18 cellular contexts compared by ENCODE assay signal in genomic region chr6:154341326-154341725, GRCh38. TPM values are rescaled to one million over a fixed set of nuclear protein-coding genes. Genes with fewer than 3 reads are reported as not detected.
DNase-seq lines count a peak whose midpoint lies in the region; ATAC-seq, FAIRE-seq and TF ChIP-seq lines count a peak whose summit lies in the region.
"Had no signal": no experiment of that assay in that cellular context is flagged by ENCODE, and none has a peak within 500 bp of the region (broad histone marks: within the 10 kb centered on the region; RNA-seq: fewer than 3 reads in every experiment).

No MANE protein-coding gene starts in this region.

- H3K14ac ChIP-seq in neuronal stem cell (ENCODE audit: low read length) = no peak overlapping the region

- H3K4ac ChIP-seq in neuronal stem cell (ENCODE audit: low read length) = no peak overlapping the region

- H3K9me1 ChIP-seq in endothelial cell of umbilical vein (replicated peaks; ENCODE audit: control insufficient read depth, extremely low read depth, insufficient read depth, low read length) = no peaks in the 10 kb centered on the region

- dilution Hi-C loops in endothelial cell of umbilical vein (cut with MboI; ENCODE audit: extremely low pct_ligation_motif_present, low sequenced_read_pairs) = no loop called here

- no peak overlapping the region for H2BK5ac ChIP-seq in neuronal stem cell (ENCODE audit: low read length)

- H3K27ac Mint-ChIP-seq in activated naive CD8-positive, alpha-beta T cell treated with anti-CD3 and anti-CD28 coated beads for 36 hours = no peak overlapping the region
- H3K27ac Mint-ChIP-seq: H9 had no signal

- H3K4me1 Mint-ChIP-seq in activated naive CD8-positive, alpha-beta T cell treated with anti-CD3 and anti-CD28 coated beads for 36 hours = peaks cover 4% of the 10 kb centered on the region

- no peak overlapping the region for H3K23ac ChIP-seq in neuronal stem cell (ENCODE audit: low read depth, low read length, poor library complexity)

- H2BK12ac ChIP-seq in neuronal stem cell (ENCODE audit: low read length) = no peak overlapping the region

- in situ Hi-C loops in transverse colon (cut with MboI; ENCODE audit: low pct_ligation_motif_present in 1 of 4, low pct_unique_long_range_greater_than_20kb in 1 of 4, low sequenced_read_pairs in 3 of 4) = no loop called here

- no peaks in the 10 kb centered on the region for H3K79me2 ChIP-seq in endothelial cell of umbilical vein (ENCODE audit: control insufficient read depth, insufficient read depth, low read length)

- H2BK120ac ChIP-seq in neuronal stem cell (ENCODE audit: low read depth, low read length) = no peak overlapping the region

- H3K18ac ChIP-seq in neuronal stem cell (ENCODE audit: low read length) = no peak overlapping the region

- H3K4me1 ChIP-seq in BLaER1 treated with 17β-estradiol and CSF1 and Interleukin-3, amounts not matched to agents 10 nM and 100 nM = peaks cover 0 to 67% (median 17%) of the 10 kb centered on the region in 10 experiments; a peak in 12 of 20 replicates
- H3K4me1 ChIP-seq in endothelial cell of umbilical vein (ENCODE audit: control insufficient read depth, extremely low read depth, insufficient read depth, low read length) (no peaks in the 10 kb centered on the region), neuronal stem cell (ENCODE audit: control insufficient read depth in 2 of 2, insufficient read depth in 1 of 2, low read depth in 1 of 2, low read length in 2 of 2) (peaks cover 0 to 2% of the 10 kb centered on the region in 2 donors), breast epithelium (no peaks in the 10 kb centered on the region), transverse colon (peaks cover 0 to 7% (median 0%) of the 10 kb centered on the region in 4 donors)
- H3K4me1 ChIP-seq: BLaER1 had no signal

- no peak overlapping the region for H4K8ac ChIP-seq in neuronal stem cell (ENCODE audit: low read depth, low read length)

- peak overlapping the region in 6 of 11 experiments; percentile 6 to 94 (median 61); a peak in 11 of 22 replicates for H3K4me2 ChIP-seq in BLaER1 treated with 17β-estradiol and CSF1 and Interleukin-3, amounts not matched to agents 10 nM and 100 nM
- H3K4me2 ChIP-seq in endothelial cell of umbilical vein (ENCODE audit: insufficient read depth, low read length) (no peak overlapping the region), neuronal stem cell (ENCODE audit: insufficient read depth, low read length, poor library complexity, severe bottlenecking) (no peak overlapping the region)
- H3K4me2 ChIP-seq: BLaER1 had no signal

- no peak overlapping the region for H2AK5ac ChIP-seq in neuronal stem cell (ENCODE audit: low read depth, low read length)

- CTCF ChIA-PET in endothelial cell of umbilical vein (lab: Charles Lee) = no interaction called here

- no peaks in the 10 kb centered on the region for H3K27me3 ChIP-seq in BLaER1 treated with 17β-estradiol and CSF1 and Interleukin-3, amounts not matched to agents 10 nM and 100 nM
- H3K27me3 ChIP-seq in endothelial cell of umbilical vein (ENCODE audit: control insufficient read depth in 2 of 2, insufficient read depth in 2 of 2, low read length in 2 of 2) = peaks cover 0 to 1% of the 10 kb centered on the region in 2 experiments
- H3K27me3 ChIP-seq in neuronal stem cell (ENCODE audit: control insufficient read depth in 3 of 3, insufficient read depth in 3 of 3, low read depth in 1 of 3, low read length in 3 of 3) = no peaks in the 10 kb centered on the region
- H3K27me3 ChIP-seq in breast epithelium = no peaks in the 10 kb centered on the region
- H3K27me3 ChIP-seq in transverse colon = no peaks in the 10 kb centered on the region
- H3K27me3 ChIP-seq: BLaER1 had no signal

- DNase-seq in NCI-H226 = peak; percentile 7
- DNase-seq in endothelial cell of umbilical vein (ENCODE audit: low read depth, low spot score) = no peak
- no peak for DNase-seq in neuronal stem cell (ENCODE audit: low spot score)
- DNase-seq in activated naive CD8-positive, alpha-beta T cell treated with anti-CD3 and anti-CD28 coated beads for 36 hours = no peak
- no peak for DNase-seq in breast epithelium (ENCODE audit: low spot score in 2 of 2)
- DNase-seq in transverse colon = no peak
- DNase-seq: 8988T, H9, NCI-H1092, NCI-H187, NCI-H774, Right ventricle myocardium superior had no signal

- no peak overlapping the region for H3K4me3 Mint-ChIP-seq in activated naive CD8-positive, alpha-beta T cell treated with anti-CD3 and anti-CD28 coated beads for 36 hours
- H3K4me3 Mint-ChIP-seq: H9 had no signal

- H3K9me3 ChIP-seq in BLaER1 treated with 17β-estradiol and CSF1 and Interleukin-3, amounts not matched to agents 10 nM and 100 nM (replicated peaks in 1 of 11) = peaks cover 5 to 30% (median 11%) of the 10 kb centered on the region in 11 experiments
- H3K9me3 ChIP-seq in endothelial cell of umbilical vein (replicated peaks; ENCODE audit: control insufficient read depth, insufficient read depth, low read length) (no peaks in the 10 kb centered on the region), neuronal stem cell (replicated peaks in 1 of 2; ENCODE audit: control insufficient read depth in 2 of 2, insufficient read depth in 1 of 2, low read depth in 1 of 2, low read length in 2 of 2) (no peaks in the 10 kb centered on the region), breast epithelium (no peaks in the 10 kb centered on the region), transverse colon (no peaks in the 10 kb centered on the region)

- peak; percentile 60 for FAIRE-seq in endothelial cell of umbilical vein (lab: Jason Lieb, UNC)

- peaks cover 0 to 100% (median 89%) of the 10 kb centered on the region in 11 experiments; a peak in 17 of 22 replicates for H4K20me1 ChIP-seq in BLaER1 treated with 17β-estradiol and CSF1 and Interleukin-3, amounts not matched to agents 10 nM and 100 nM
- no peaks in the 10 kb centered on the region for H4K20me1 ChIP-seq in endothelial cell of umbilical vein (replicated peaks; ENCODE audit: control insufficient read depth, extremely low read depth, insufficient read depth, low read length)
- H4K20me1 ChIP-seq: BLaER1 had no signal

- peaks cover under 1% of the 10 kb centered on the region for H3K9me3 Mint-ChIP-seq in activated naive CD8-positive, alpha-beta T cell treated with anti-CD3 and anti-CD28 coated beads for 36 hours

- peak overlapping the region in 2 of 11 experiments; percentile 11 to 28; a peak in 2 of 22 replicates for H3K9ac ChIP-seq in BLaER1 treated with 17β-estradiol and CSF1 and Interleukin-3, amounts not matched to agents 10 nM and 100 nM
- H3K9ac ChIP-seq in endothelial cell of umbilical vein (replicated peaks; ENCODE audit: extremely low read depth, insufficient read depth, low read length) = no peak overlapping the region
- no peak overlapping the region for H3K9ac ChIP-seq in neuronal stem cell (ENCODE audit: low read depth, low read length, poor library complexity)
- H3K9ac ChIP-seq: BLaER1 had no signal

- no peak for TF ChIP-seq EP300 in transverse colon (IDR thresholded peaks at IDR 0.05; ENCODE audit: low read depth)

- intact Hi-C loops in endothelial cell of umbilical vein (cut with micrococcal nuclease) = no loop called here
- intact Hi-C loops in breast epithelium (cut with DNase I; ENCODE audit: low total_unique reads) = no loop called here
- intact Hi-C loops in transverse colon (cut with DNase I; ENCODE audit: low total_unique reads) = no loop called here

- H2BK15ac ChIP-seq in neuronal stem cell (ENCODE audit: low read length) = no peak overlapping the region

- no peaks in the 10 kb centered on the region for H3K79me1 ChIP-seq in neuronal stem cell (ENCODE audit: low read depth, low read length)

- peak overlapping the region in 4 of 11 experiments; percentile 1 to 55 (median 36); a peak in 3 of 22 replicates for H3K27ac ChIP-seq in BLaER1 treated with 17β-estradiol and CSF1 and Interleukin-3, amounts not matched to agents 10 nM and 100 nM
- H3K27ac ChIP-seq in endothelial cell of umbilical vein (ENCODE audit: insufficient read depth, low read depth, low read length) (no peak overlapping the region), neuronal stem cell (replicated peaks; ENCODE audit: low read length) (no peak overlapping the region), breast epithelium (no peak overlapping the region), transverse colon (no peak overlapping the region)
- H3K27ac ChIP-seq: BLaER1 had no signal

- H3K27me3 Mint-ChIP-seq in activated naive CD8-positive, alpha-beta T cell treated with anti-CD3 and anti-CD28 coated beads for 36 hours = no peaks in the 10 kb centered on the region

- no peak overlapping the region for H2AFZ ChIP-seq in endothelial cell of umbilical vein (ENCODE audit: low read depth, low read length)
- H2AFZ ChIP-seq in neuronal stem cell (ENCODE audit: low read length) = peak overlapping the region; percentile 24

- H3K36me3 Mint-ChIP-seq in activated naive CD8-positive, alpha-beta T cell treated with anti-CD3 and anti-CD28 coated beads for 36 hours = no peaks in the 10 kb centered on the region

- no CpG with 5 or more reads among the region's 4 CpGs for WGBS in neuronal stem cell (ENCODE audit: extremely low coverage in 2 of 2, insufficient read length in 2 of 2, insufficient replicate concordance in 1 of 2), 2 donors
- WGBS in transverse colon (ENCODE audit: low coverage in 1 of 2), 2 donors = 83 to 88% methylated on average over 4 of the region's 4 CpGs

- H3K4me3 ChIP-seq in BLaER1 treated with 17β-estradiol and CSF1 and Interleukin-3, amounts not matched to agents 10 nM and 100 nM = 0 out of 20 replicates have a peak overlapping the region, but pooled peaks of 2 of the 10 experiments have one; percentile 7 to 18
- H3K4me3 ChIP-seq in endothelial cell of umbilical vein (replicated peaks in 1 of 3; ENCODE audit: insufficient read depth in 1 of 3, low read depth in 1 of 3, low read length in 3 of 3) (no peak overlapping the region), neuronal stem cell (ENCODE audit: low read length in 2 of 2) (no peak overlapping the region), breast epithelium (no peak overlapping the region), transverse colon (no peak overlapping the region)
- H3K4me3 ChIP-seq: BLaER1 had no signal

- H3K36me3 ChIP-seq in BLaER1 treated with 17β-estradiol and CSF1 and Interleukin-3, amounts not matched to agents 10 nM and 100 nM = peaks cover 0 to 93% (median 51%) of the 10 kb centered on the region in 11 experiments; a peak in 16 of 22 replicates
- H3K36me3 ChIP-seq in endothelial cell of umbilical vein (ENCODE audit: control insufficient read depth in 2 of 2, extremely low read depth in 1 of 2, insufficient read depth in 2 of 2, low read length in 2 of 2) (no peaks in the 10 kb centered on the region), neuronal stem cell (replicated peaks in 1 of 2; ENCODE audit: control insufficient read depth in 2 of 2, insufficient read depth in 2 of 2, low read length in 2 of 2) (no peaks in the 10 kb centered on the region), breast epithelium (no peaks in the 10 kb centered on the region), transverse colon (no peaks in the 10 kb centered on the region)
- H3K36me3 ChIP-seq: BLaER1 had no signal

- TF ChIP-seq POLR2A in endothelial cell of umbilical vein (IDR thresholded peaks at IDR 0.05; ENCODE audit: low read depth, low read length) (no peak), breast epithelium (IDR thresholded peaks at IDR 0.05) (no peak), transverse colon (IDR thresholded peaks at IDR 0.05) (no peak)

- BruUV-seq in endothelial cell of umbilical vein (replicated peaks; lab: Mats Ljungman, UMichigan) = no TSS peak

- TF ChIP-seq CTCF in endothelial cell of umbilical vein (IDR thresholded peaks at IDR 0.05; ENCODE audit: extremely low read depth in 1 of 2, insufficient read depth in 1 of 2, low read depth in 1 of 2, low read length in 2 of 2) (no peak), breast epithelium (IDR thresholded peaks at IDR 0.05) (no peak), transverse colon (IDR thresholded peaks at IDR 0.05) (no peak)

- POLR2A ChIA-PET in endothelial cell of umbilical vein (lab: Charles Lee) = no interaction called here

- no peak overlapping the region for H4K91ac ChIP-seq in neuronal stem cell (ENCODE audit: low read depth, low read length, poor library complexity)

- no peak for ATAC-seq in GM19035 (IDR thresholded peaks at IDR 0.05; ENCODE audit: unreplicated experiment)
- ATAC-seq: Panc1 had no signal

RNA-seq across cellular contexts. Expression of gene IPCEF1, which starts 15.3 kb away (rescaled TPM):
- total RNA-seq in endothelial cell of umbilical vein = 0.51 and 0.99 TPM in 2 replicates
- polyA plus RNA-seq in endothelial cell of umbilical vein = 0.01 TPM in 1 of 2 replicates, not detected in the other
- polyA plus RNA-seq in endothelial cell of umbilical vein (2011; cell fraction: cytosol; rRNA removed) = 0.01 and 0.06 TPM in 2 replicates
- polyA plus RNA-seq in endothelial cell of umbilical vein (2011; cell fraction: nucleus; rRNA removed) = 0.05 and 0.06 TPM in 2 replicates
- not detected in 2 replicates for polyA plus RNA-seq in endothelial cell of umbilical vein (2012)
- 0.34 TPM in 1 of 2 replicates, not detected in the other for polyA minus RNA-seq in endothelial cell of umbilical vein
- polyA minus RNA-seq in endothelial cell of umbilical vein (2011; cell fraction: cytosol; rRNA and poly(A)+ RNA removed) = not detected
- not detected in 2 replicates for polyA minus RNA-seq in endothelial cell of umbilical vein (2011; cell fraction: nucleus; rRNA and poly(A)+ RNA removed)
- 0.21 TPM for polyA plus RNA-seq in neuronal stem cell (2013, experiment 1 of 2)
- 0.25 TPM for polyA plus RNA-seq in neuronal stem cell (2013, experiment 2 of 2)
- 10 to 100 TPM; 14.2 to 16.9 TPM for total RNA-seq in activated naive CD8-positive, alpha-beta T cell treated with anti-CD3 and anti-CD28 coated beads for 36 hours
- 1 to 10 TPM; 3.7 to 6.7 (median 5.6) TPM for total RNA-seq in breast epithelium
- total RNA-seq in transverse colon = 1 to 10 TPM in 3 of 4 donors, under 1 TPM in 1; 0.37 to 8.7 (median 3.8) TPM
- total RNA-seq: HT-29, NCI-H460 had no signal

Comparison
In these comparisons a context has a peak if more than half of its experiments do, and no peak if none do; other contexts are left out.
1. H3K4me2 ChIP-seq: peak in BLaER1 treated with 17β-estradiol and CSF1 and Interleukin-3, amounts not matched to agents 10 nM and 100 nM (6 of 11); none in endothelial cell of umbilical vein (single experiment) and neuronal stem cell (single experiment).